In the genomic region with DNA sequence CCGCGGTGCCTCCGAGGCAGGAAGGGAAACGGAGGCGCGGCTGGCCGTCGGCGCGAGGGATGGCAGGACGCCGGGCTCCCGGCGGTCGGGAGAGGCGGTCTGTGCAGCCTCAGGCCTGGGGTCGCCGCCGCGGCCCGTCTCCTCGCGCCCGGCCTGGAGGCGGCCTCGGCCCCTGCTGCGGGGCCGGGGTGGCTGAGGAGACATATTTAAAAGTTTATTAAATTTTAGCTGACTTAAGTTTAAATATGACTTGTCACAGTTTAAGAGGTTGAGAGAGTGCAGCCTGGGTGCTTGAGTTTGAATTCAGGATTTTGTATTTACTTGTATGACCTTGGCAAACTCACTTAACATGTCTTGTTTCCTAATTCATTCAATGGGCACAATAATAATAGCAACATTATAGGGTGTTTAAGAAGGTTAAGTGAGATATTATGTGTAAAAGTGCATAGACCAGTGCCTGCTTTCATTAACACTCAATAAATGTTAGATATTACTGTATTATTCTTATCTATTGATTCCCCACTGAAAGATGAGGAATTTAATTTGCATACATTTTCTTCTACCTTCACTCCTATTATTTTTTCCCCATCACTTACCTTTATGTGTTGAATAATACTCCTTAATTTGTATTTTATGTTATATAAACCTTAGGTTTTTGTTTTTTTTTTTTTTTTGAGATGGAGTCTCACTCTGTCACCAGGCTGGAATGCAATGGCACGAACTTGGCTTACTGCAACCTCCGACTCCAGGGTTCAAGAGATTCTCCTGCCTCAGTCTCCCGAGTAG, we compare ENCODE assay signal across 8 cellular contexts. TPM values are rescaled to one million over a fixed set of nuclear protein-coding genes. Genes with fewer than 3 reads are reported as not detected.
A peak's percentile ranks its signal among the peaks of the same experiment; 100 is the strongest.
DNase-seq lines count a peak whose midpoint lies in the region; ATAC-seq and TF ChIP-seq lines count a peak whose summit lies in the region.

No MANE protein-coding gene starts in this region.

- no peak for DNase-seq in activated naive CD4-positive, alpha-beta T cell treated with anti-CD3 and anti-CD28 coated beads, Interleukin-2, amount 50 U/mL, for 16 hours
- DNase-seq in body of pancreas (no peak), memory B cell (ENCODE audit: low spot score in 2 of 2) (no peak), middle frontal gyrus (ENCODE audit: extremely low spot score, low spot score) (no peak), NCI-H1417 treated with DMSO at 0.1 percent for 48 hours (lab: John Stamatoyannopoulos, UW) (no peak), ecto neural progenitor cell (ENCODE audit: low spot score) (no peak)

- no peaks in the 10 kb centered on the region for H3K9me3 ChIP-seq in body of pancreas

- 6 to 13% methylated on average over 13 to 30 of the region's 31 CpGs for WGBS in body of pancreas, 2 donors

- no peaks in the 10 kb centered on the region for H3K27me3 ChIP-seq in body of pancreas

- intact Hi-C loops in body of pancreas (cut with DNase I) = no loop called here

- ATAC-seq in HG03521 (IDR thresholded peaks at IDR 0.05; ENCODE audit: unreplicated experiment) (peak; percentile 27), body of pancreas (no peak), memory B cell (ENCODE audit: low read depth) (no peak)

- H3K4me3 Mint-ChIP-seq in activated naive CD4-positive, alpha-beta T cell treated with anti-CD3 and anti-CD28 coated beads, Interleukin-2, amount 50 U/mL, for 24 hours = peak overlapping the region; percentile 84
- peak overlapping the region; percentile 90 for H3K4me3 Mint-ChIP-seq in memory B cell

- peaks cover 36% of the 10 kb centered on the region for H3K4me1 Mint-ChIP-seq in activated naive CD4-positive, alpha-beta T cell treated with anti-CD3 and anti-CD28 coated beads, Interleukin-2, amount 50 U/mL, for 24 hours
- peaks cover 8% of the 10 kb centered on the region for H3K4me1 Mint-ChIP-seq in memory B cell

- peak overlapping the region in 3 of 4 donors; percentile 37 to 80 (median 79) for H3K27ac ChIP-seq in body of pancreas

- no peak for TF ChIP-seq CTCF in body of pancreas (IDR thresholded peaks at IDR 0.05)

- H3K36me3 Mint-ChIP-seq in activated naive CD4-positive, alpha-beta T cell treated with anti-CD3 and anti-CD28 coated beads, Interleukin-2, amount 50 U/mL, for 24 hours = peaks cover 2% of the 10 kb centered on the region
- H3K36me3 Mint-ChIP-seq in memory B cell = no peaks in the 10 kb centered on the region

- no peaks in the 10 kb centered on the region for H3K9me3 Mint-ChIP-seq in activated naive CD4-positive, alpha-beta T cell treated with anti-CD3 and anti-CD28 coated beads, Interleukin-2, amount 50 U/mL, for 24 hours
- H3K9me3 Mint-ChIP-seq in memory B cell = no peaks in the 10 kb centered on the region

- no peaks in the 10 kb centered on the region for H3K27me3 Mint-ChIP-seq in activated naive CD4-positive, alpha-beta T cell treated with anti-CD3 and anti-CD28 coated beads, Interleukin-2, amount 50 U/mL, for 24 hours
- no peaks in the 10 kb centered on the region for H3K27me3 Mint-ChIP-seq in memory B cell

- H3K4me1 ChIP-seq in body of pancreas = peaks cover 10% of the 10 kb centered on the region

- TF ChIP-seq POLR2A in body of pancreas (IDR thresholded peaks at IDR 0.05) = no peak

- H3K27ac Mint-ChIP-seq in activated naive CD4-positive, alpha-beta T cell treated with anti-CD3 and anti-CD28 coated beads, Interleukin-2, amount 50 U/mL, for 24 hours = no peak overlapping the region
- H3K27ac Mint-ChIP-seq in memory B cell = peak overlapping the region; percentile 80

- no peaks in the 10 kb centered on the region for H3K36me3 ChIP-seq in body of pancreas (replicated peaks in 1 of 2; ENCODE audit: insufficient read depth in 1 of 2, low read depth in 2 of 2)

- peak overlapping the region; percentile 67 to 82 for H3K4me3 ChIP-seq in body of pancreas

RNA-seq across cellular contexts. Expression of a gene that starts 0.7 kb away (rescaled TPM):
- 10 to 100 TPM; 13.7 to 14.8 TPM for total RNA-seq in body of pancreas

RNA-seq across cellular contexts. Expression of a gene that starts 27.8 kb away (rescaled TPM):
- 10 to 100 TPM; 35.9 to 40.5 TPM for total RNA-seq in body of pancreas
